In the genomic region with DNA sequence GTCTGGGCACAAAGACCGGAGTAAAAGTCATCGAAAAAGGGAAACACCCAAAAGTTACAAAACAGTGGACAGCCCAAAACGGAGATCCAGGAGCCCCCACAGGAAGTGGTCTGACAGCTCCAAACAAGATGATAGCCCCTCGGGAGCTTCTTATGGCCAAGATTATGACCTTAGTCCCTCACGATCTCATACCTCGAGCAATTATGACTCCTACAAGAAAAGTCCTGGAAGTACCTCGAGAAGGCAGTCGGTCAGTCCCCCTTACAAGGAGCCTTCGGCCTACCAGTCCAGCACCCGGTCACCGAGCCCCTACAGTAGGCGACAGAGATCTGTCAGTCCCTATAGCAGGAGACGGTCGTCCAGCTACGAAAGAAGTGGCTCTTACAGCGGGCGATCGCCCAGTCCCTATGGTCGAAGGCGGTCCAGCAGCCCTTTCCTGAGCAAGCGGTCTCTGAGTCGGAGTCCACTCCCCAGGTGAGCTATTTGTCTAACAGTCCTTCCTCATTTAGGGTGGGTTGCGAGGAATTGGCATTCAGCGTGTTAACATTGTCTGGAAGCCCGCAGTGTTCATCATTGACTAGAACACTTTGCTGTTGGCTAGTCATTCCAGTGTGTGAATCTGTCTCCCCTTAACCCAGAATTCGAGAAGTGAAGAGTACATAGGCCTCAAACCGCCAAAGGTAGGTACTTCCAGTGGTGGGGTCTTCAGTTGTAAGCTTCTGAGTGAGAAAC, we compare ENCODE assay signal across 8 cellular contexts. TPM values are rescaled to one million over a fixed set of nuclear protein-coding genes. Genes with fewer than 3 reads are reported as not detected.
DNase-seq lines count a peak whose midpoint lies in the region; ATAC-seq and TF ChIP-seq lines count a peak whose summit lies in the region.

No MANE protein-coding gene starts in this region.

- peak; percentile 4 for DNase-seq in stimulated activated CD4-positive, alpha-beta T cell treated with anti-CD3 and anti-CD28 coated beads, Interleukin-4, amount 100 ng/mL, for 24 hours
- DNase-seq in stimulated activated CD4-positive, alpha-beta T cell treated with anti-CD3 and anti-CD28 coated beads, Interleukin-4, amount 100 ng/mL, for 1 hour: no peak
- no peak for DNase-seq in osteocyte (ENCODE audit: extremely low spot score, unreplicated experiment)

- ATAC-seq in gastroesophageal sphincter (no peak), HG03280 (IDR thresholded peaks at IDR 0.05; ENCODE audit: unreplicated experiment) (no peak), HG03175 (IDR thresholded peaks at IDR 0.05; ENCODE audit: unreplicated experiment) (no peak), GM19351 (IDR thresholded peaks at IDR 0.05; ENCODE audit: unreplicated experiment) (no peak)

- H3K36me3 Mint-ChIP-seq in osteocyte (ENCODE audit: unreplicated experiment): peaks cover 4% of the 10 kb centered on the region

- no peak for TF ChIP-seq CTCF in VCaP (conservative IDR thresholded peaks at IDR 0.05)
- TF ChIP-seq CTCF in gastroesophageal sphincter (IDR thresholded peaks at IDR 0.05): no peak
- no peak for TF ChIP-seq CTCF in osteocyte (IDR thresholded peaks at IDR 0.05)

- no peaks in the 10 kb centered on the region for H3K9me3 Mint-ChIP-seq in osteocyte (ENCODE audit: unreplicated experiment)

- H3K27me3 ChIP-seq in gastroesophageal sphincter: no peaks in the 10 kb centered on the region

- peak overlapping the region; percentile 73 to 95 for H3K4me3 ChIP-seq in gastroesophageal sphincter

- peak overlapping the region; percentile 98 for H3K27ac Mint-ChIP-seq in osteocyte (ENCODE audit: unreplicated experiment)

- TF ChIP-seq POLR2A in gastroesophageal sphincter (IDR thresholded peaks at IDR 0.05): peak in 1 of 2 donors; percentile 7

- H3K4me3 Mint-ChIP-seq in osteocyte (ENCODE audit: unreplicated experiment): peak overlapping the region; percentile 95

- peaks cover 0 to 2% of the 10 kb centered on the region in 2 donors for H3K36me3 ChIP-seq in gastroesophageal sphincter

- H3K27ac ChIP-seq in VCaP: peak overlapping the region; percentile 99
- peak overlapping the region; percentile 10 to 98 (median 93) for H3K27ac ChIP-seq in gastroesophageal sphincter

- H3K9me3 ChIP-seq in gastroesophageal sphincter: no peaks in the 10 kb centered on the region

- H3K4me1 Mint-ChIP-seq in osteocyte (ENCODE audit: unreplicated experiment): peaks cover 37% of the 10 kb centered on the region

- H3K4me1 ChIP-seq in gastroesophageal sphincter: peaks cover 0 to 41% (median 24%) of the 10 kb centered on the region in 3 donors

- 1 to 2% methylated on average over 7 to 17 of the region's 27 CpGs for WGBS in gastroesophageal sphincter (ENCODE audit: low coverage in 1 of 2), 2 donors

- no peaks in the 10 kb centered on the region for H3K27me3 Mint-ChIP-seq in osteocyte (ENCODE audit: unreplicated experiment)

- no peak for TF ChIP-seq EP300 in gastroesophageal sphincter (IDR thresholded peaks at IDR 0.05)

RNA-seq across cellular contexts. Expression of a gene that starts 1.5 kb away (rescaled TPM):
- 10 to 100 TPM; 29.9 to 47.3 (median 38.2) TPM for total RNA-seq in gastroesophageal sphincter
- total RNA-seq in osteocyte: 57.4 and 59.0 TPM in 2 replicates

RNA-seq across cellular contexts. Expression of a gene that starts 11.7 kb away (rescaled TPM):
- total RNA-seq in gastroesophageal sphincter (10 to 100 TPM; 19.9 to 31.1 (median 25.1) TPM), osteocyte (45.9 and 48.0 TPM in 2 replicates)
